In genomic region chr6:159729598-159729997, GRCh38 we compare ENCODE assay signal across 9 cellular contexts. TPM values are rescaled to one million over a fixed set of nuclear protein-coding genes. Genes with fewer than 3 reads are reported as not detected.
DNase-seq lines count a peak whose midpoint lies in the region; ATAC-seq and TF ChIP-seq lines count a peak whose summit lies in the region.
"Had no signal": no experiment of that assay in that cellular context is flagged by ENCODE, and none has a peak within 500 bp of the region (broad histone marks: within the 10 kb centered on the region; RNA-seq: fewer than 3 reads in every experiment).

No MANE protein-coding gene starts in this region.

- H3K27ac ChIP-seq in duodenal mucosa (ENCODE audit: low read depth, low read length) (no peak overlapping the region), osteoblast (ENCODE audit: low read depth, low read length) (peak overlapping the region; percentile 10)
- H3K27ac ChIP-seq: C4-2B had no signal

- H2AFZ ChIP-seq in osteoblast (ENCODE audit: low read length): no peak overlapping the region

- H3K4me2 ChIP-seq in osteoblast (ENCODE audit: insufficient read depth, low read length): peak overlapping the region; percentile 97

- H3K9ac ChIP-seq in duodenal mucosa (ENCODE audit: low read depth in 1 of 2, low read length in 2 of 2): peak overlapping the region in 1 of 2 donors; percentile 99

- H3K36me3 ChIP-seq in duodenal mucosa (ENCODE audit: control insufficient read depth in 1 of 2, insufficient read depth in 2 of 2, low read length in 2 of 2): no peaks in the 10 kb centered on the region
- H3K36me3 ChIP-seq in osteoblast (ENCODE audit: insufficient read depth, low read length): peaks cover 6% of the 10 kb centered on the region

- H3K4me3 ChIP-seq in duodenal mucosa (ENCODE audit: low read depth in 1 of 2, low read length in 2 of 2) (peak overlapping the region; percentile 42 to 99), osteoblast (ENCODE audit: insufficient read depth, low read length) (peak overlapping the region; percentile 84)

- H3K9me3 ChIP-seq in duodenal mucosa (ENCODE audit: control insufficient read depth in 1 of 2, low read length in 2 of 2) (no peaks in the 10 kb centered on the region), osteoblast (ENCODE audit: low read depth, low read length) (no peaks in the 10 kb centered on the region)

- TF ChIP-seq CTCF in osteoblast (IDR thresholded peaks at IDR 0.05; ENCODE audit: extremely low read depth, low read depth, low read length): no peak

- no peaks in the 10 kb centered on the region for H3K27me3 ChIP-seq in duodenal mucosa (ENCODE audit: control insufficient read depth in 1 of 2, insufficient read depth in 2 of 2, low read length in 2 of 2)
- H3K27me3 ChIP-seq in osteoblast (ENCODE audit: insufficient read depth, low read length): no peaks in the 10 kb centered on the region

- peaks cover 96% of the 10 kb centered on the region for H3K79me2 ChIP-seq in osteoblast (ENCODE audit: insufficient read depth, low read length)

- ATAC-seq in HG02588 (IDR thresholded peaks at IDR 0.05; ENCODE audit: unreplicated experiment): no peak
- ATAC-seq in HG02870 (IDR thresholded peaks at IDR 0.05; ENCODE audit: unreplicated experiment): no peak

- H3K4me1 ChIP-seq in duodenal mucosa (ENCODE audit: control insufficient read depth in 1 of 2, insufficient read depth in 2 of 2, low read length in 2 of 2) (peaks cover 22 to 25% of the 10 kb centered on the region in 2 donors), osteoblast (ENCODE audit: insufficient read depth, low read length) (peaks cover 25% of the 10 kb centered on the region)

- DNase-seq in SIG-M5 treated with dmso at 0.1 percent for 504 hours (lab: John Stamatoyannopoulos, UW; ENCODE audit: unreplicated experiment) (peak; percentile 33), SIG-M5 (lab: John Stamatoyannopoulos, UW) (no peak), MV-4-11 (lab: John Stamatoyannopoulos, UW) (peak; percentile 38), osteoblast (ENCODE audit: insufficient read length, low spot score, missing footprints) (peak; percentile 48), NCI-H2029 (lab: John Stamatoyannopoulos, UW) (no peak)

- peaks cover 59% of the 10 kb centered on the region for H4K20me1 ChIP-seq in osteoblast (ENCODE audit: insufficient read depth, low read length)

RNA-seq across cellular contexts. Expression of gene WTAP, which starts 2.3 kb away (rescaled TPM):
- total RNA-seq in osteoblast: 109 and 119 TPM in 2 replicates

RNA-seq across cellular contexts. Expression of gene ACAT2, which starts 32.2 kb away (rescaled TPM):
- total RNA-seq in osteoblast: 41.6 and 53.6 TPM in 2 replicates

RNA-seq across cellular contexts. Expression of gene SOD2, which starts 36.6 kb away (rescaled TPM):
- 294 and 544 TPM in 2 replicates for total RNA-seq in osteoblast

RNA-seq across cellular contexts. Expression of gene TCP1, which starts 59.8 kb away (rescaled TPM):
- 170 and 174 TPM in 2 replicates for total RNA-seq in osteoblast

Comparison
In these comparisons a context has a peak if more than half of its experiments do, and no peak if none do; other contexts are left out.
1. DNase-seq: peak in SIG-M5 treated with dmso at 0.1 percent for 504 hours (single experiment), MV-4-11 (single experiment) and osteoblast (single experiment); none in SIG-M5 (single experiment) and NCI-H2029 (single experiment).